Comparison of ENCODE assay signal across 8 cellular contexts in genomic region chr19:49487277-49488045, GRCh38. TPM values are rescaled to one million over a fixed set of nuclear protein-coding genes. Genes with fewer than 3 reads are reported as not detected.
DNase-seq lines count a peak whose midpoint lies in the region; ATAC-seq and TF ChIP-seq lines count a peak whose summit lies in the region.

TSS of gene RPL13A (plus strand) at chr19:49487608. CDS start at chr19:49487630, 22 bp downstream.

- H3K27ac ChIP-seq in heart right ventricle (peak within 1 kb of the TSS; percentile 52 to 95 (median 90)), upper lobe of left lung (peak within 1 kb of the TSS; percentile 82 to 95 (median 90))

- peaks cover 15 to 37% (median 29%) of the 10 kb centered on the region in 9 donors for H3K4me1 ChIP-seq in heart right ventricle
- H3K4me1 ChIP-seq in upper lobe of left lung = peaks cover 23 to 34% (median 27%) of the 10 kb centered on the region in 4 donors

- H3K4me3 ChIP-seq in heart right ventricle (peak within 1 kb of the TSS; percentile 74 to 99 (median 92)), upper lobe of left lung (peak within 1 kb of the TSS; percentile 81 to 92 (median 88))

- DNase-seq in GM13976 (ENCODE audit: low spot score) (peak; percentile 97), NCI-H146 treated with DMSO at 0.1 percent for 48 hours (lab: John Stamatoyannopoulos, UW; ENCODE audit: unreplicated experiment) (peak; percentile 98), amniotic epithelial cell (ENCODE audit: low read depth) (peak; percentile 97), heart right ventricle (peak; percentile 100), posterior cingulate gyrus (peak; percentile 97 to 100 (median 99)), upper lobe of left lung (peak; percentile 98 to 100)

- TF ChIP-seq POLR2A in upper lobe of left lung (IDR thresholded peaks at IDR 0.05) = peak; percentile 77 to 99 (median 96)

- in situ Hi-C loops in GM13976 (cut with MboI; ENCODE audit: low sequenced_read_pairs, unreplicated experiment) = no loop called here

- intact Hi-C loops in T-helper 1 cell treated with Interleukin-12 subunit alpha and Interleukin-12 subunit beta and Interleukin-4 antibody, amounts not matched to agents 30 ng/mL and 1 ng/mL, for 36 hours (cut with micrococcal nuclease) = loop anchor here (1.0 kb wide), 3 partner anchors 9 to 34 kb away; partner anchors contain the start of genes ALDH16A1, FLT3LG and RPS11
- intact Hi-C loops in heart right ventricle (cut with DNase I) = loop anchor here in 2 of 10 donors (1.0 kb wide), 2 partner anchors 8 to 9 kb away; partner anchors contain the start of gene RPS11 (in 1 of the 2)
- intact Hi-C loops in posterior cingulate gyrus (cut with DNase I) = loop anchor here (1.0 kb wide), 1 partner anchor 9 kb away; the partner anchor contains the start of gene RPS11

- no peak for TF ChIP-seq CTCF in GM13976 (IDR thresholded peaks at IDR 0.05; ENCODE audit: borderline replicate concordance, control extremely low read depth, extremely low read depth, insufficient read depth, missing control alignments)
- TF ChIP-seq CTCF in heart right ventricle (IDR thresholded peaks at IDR 0.05) = no peak
- TF ChIP-seq CTCF in upper lobe of left lung (IDR thresholded peaks at IDR 0.05) = peak in 2 of 6 experiments; percentile 1 to 22

- 1% methylated on average over 57 of the region's 57 CpGs for WGBS in heart right ventricle, 2 donors
- 0 to 1% methylated on average over 16 to 35 of the region's 57 CpGs for WGBS in upper lobe of left lung, 2 donors

- H3K27me3 ChIP-seq in heart right ventricle = no peaks in the 10 kb centered on the region
- no peaks in the 10 kb centered on the region for H3K27me3 ChIP-seq in upper lobe of left lung

- H3K9me3 ChIP-seq in heart right ventricle (no peaks in the 10 kb centered on the region), upper lobe of left lung (no peaks in the 10 kb centered on the region)

- H3K36me3 ChIP-seq in heart right ventricle (peaks cover 12 to 74% (median 33%) of the 10 kb centered on the region in 9 donors), upper lobe of left lung (peaks cover 27 to 42% (median 32%) of the 10 kb centered on the region in 4 donors)

- peak in 1 of 4 donors; percentile 65 for TF ChIP-seq EP300 in upper lobe of left lung (IDR thresholded peaks at IDR 0.05)

- ATAC-seq in HG02870 (IDR thresholded peaks at IDR 0.05; ENCODE audit: unreplicated experiment) (peak; percentile 88), heart right ventricle (peak; percentile 96 to 98 (median 98)), upper lobe of left lung (ENCODE audit: low FRiP score in 2 of 2) (peak; percentile 98)

RNA-seq across cellular contexts. Expression of gene RPL13A, which starts in this region (rescaled TPM):
- total RNA-seq in T-helper 1 cell treated with Interleukin-12 subunit alpha and Interleukin-12 subunit beta and Interleukin-4 antibody, amounts not matched to agents 30 ng/mL and 1 ng/mL, for 36 hours = 2,098 and 2,177 TPM in 2 replicates
- total RNA-seq in heart right ventricle (1,000 to 10,000 TPM; 1,171 to 1,844 (median 1,328) TPM), upper lobe of left lung (1,000 to 10,000 TPM in 4 of 6 donors, 100 to 1,000 TPM in 2; 974 to 2,595 (median 1,696) TPM)
- polyA plus RNA-seq in heart right ventricle = 1,000 to 10,000 TPM; 1,376 to 2,740 TPM

Comparison
In these comparisons a context has a peak if more than half of its experiments do, and no peak if none do; other contexts are left out.
1. Peak in every context shown above with its lines: DNase-seq, ATAC-seq, H3K4me3 ChIP-seq and H3K27ac ChIP-seq.